In genomic region chr3:79006077-79006476, GRCh38 we compare ENCODE assay signal across 1 cellular context.
TF ChIP-seq lines count a peak whose summit lies in the region.

No MANE protein-coding gene starts in this region.

TF ChIP-seq in HepG2, 621 proteins besides CTCF, POLR2A, EP300 and RAD21 (continued from another document):
- TF ChIP-seq, protein P1, sequence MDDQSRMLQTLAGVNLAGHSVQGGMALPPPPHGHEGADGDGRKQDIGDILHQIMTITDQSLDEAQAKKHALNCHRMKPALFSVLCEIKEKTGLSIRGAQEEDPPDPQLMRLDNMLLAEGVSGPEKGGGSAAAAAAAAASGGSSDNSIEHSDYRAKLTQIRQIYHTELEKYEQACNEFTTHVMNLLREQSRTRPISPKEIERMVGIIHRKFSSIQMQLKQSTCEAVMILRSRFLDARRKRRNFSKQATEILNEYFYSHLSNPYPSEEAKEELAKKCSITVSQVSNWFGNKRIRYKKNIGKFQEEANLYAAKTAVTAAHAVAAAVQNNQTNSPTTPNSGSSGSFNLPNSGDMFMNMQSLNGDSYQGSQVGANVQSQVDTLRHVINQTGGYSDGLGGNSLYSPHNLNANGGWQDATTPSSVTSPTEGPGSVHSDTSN (CRISPR knock-in tag; IDR thresholded peaks at IDR 0.05; ENCODE audit: borderline replicate concordance): no peak
- TF ChIP-seq FOXJ3 (CRISPR knock-in tag; IDR thresholded peaks at IDR 0.05; ENCODE audit: borderline replicate concordance) (peak; percentile 43; the same call in 1 of the 2 replicates), ZNF790 (CRISPR knock-in tag; IDR thresholded peaks at IDR 0.05; ENCODE audit: borderline replicate concordance) (no peak), CREM (IDR thresholded peaks at IDR 0.05) (0 out of 2 replicates have a peak, but pooled peaks have one; percentile 24), CREM (CRISPR knock-in tag; IDR thresholded peaks at IDR 0.05) (no peak), SOX5 (CRISPR knock-in tag; IDR thresholded peaks at IDR 0.05; ENCODE audit: borderline replicate concordance) (peak; percentile 74), HDAC6 (IDR thresholded peaks at IDR 0.05; ENCODE audit: low read depth, low read length) (no peak), ZNF687 (CRISPR knock-in tag; IDR thresholded peaks at IDR 0.05) (no peak), ZNF644 (CRISPR knock-in tag; IDR thresholded peaks at IDR 0.05; ENCODE audit: low read depth) (no peak), ZNF34 (CRISPR knock-in tag; IDR thresholded peaks at IDR 0.05; ENCODE audit: borderline replicate concordance) (no peak), JUN (CRISPR knock-in tag; IDR thresholded peaks at IDR 0.05) (no peak), DZIP1 (CRISPR knock-in tag; IDR thresholded peaks at IDR 0.05) (no peak), ZC3H4 (CRISPR knock-in tag; IDR thresholded peaks at IDR 0.05; ENCODE audit: borderline replicate concordance) (no peak), MED1 (CRISPR knock-in tag; IDR thresholded peaks at IDR 0.05) (no peak)
- TF ChIP-seq, protein P2, sequence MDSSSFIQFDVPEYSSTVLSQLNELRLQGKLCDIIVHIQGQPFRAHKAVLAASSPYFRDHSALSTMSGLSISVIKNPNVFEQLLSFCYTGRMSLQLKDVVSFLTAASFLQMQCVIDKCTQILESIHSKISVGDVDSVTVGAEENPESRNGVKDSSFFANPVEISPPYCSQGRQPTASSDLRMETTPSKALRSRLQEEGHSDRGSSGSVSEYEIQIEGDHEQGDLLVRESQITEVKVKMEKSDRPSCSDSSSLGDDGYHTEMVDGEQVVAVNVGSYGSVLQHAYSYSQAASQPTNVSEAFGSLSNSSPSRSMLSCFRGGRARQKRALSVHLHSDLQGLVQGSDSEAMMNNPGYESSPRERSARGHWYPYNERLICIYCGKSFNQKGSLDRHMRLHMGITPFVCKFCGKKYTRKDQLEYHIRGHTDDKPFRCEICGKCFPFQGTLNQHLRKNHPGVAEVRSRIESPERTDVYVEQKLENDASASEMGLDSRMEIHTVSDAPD (CRISPR knock-in tag; IDR thresholded peaks at IDR 0.05): 0 out of 2 replicates have a peak, but pooled peaks have one; percentile 44
